Comparison of ENCODE assay signal across 8 cellular contexts in genomic region chr6:33579828-33580714, GRCh38. TPM values are rescaled to one million over a fixed set of nuclear protein-coding genes. Genes with fewer than 3 reads are reported as not detected.
DNase-seq lines count a peak whose midpoint lies in the region; ATAC-seq and TF ChIP-seq lines count a peak whose summit lies in the region.

Gene BAK1, minus strand, starts transcription at chr6:33580276. Its CDS starts 2,672 bp downstream, at chr6:33577604.

- H3K4me3 ChIP-seq in AG10803 (ENCODE audit: low read length), result peak within 1 kb of the TSS; percentile 90

- TF ChIP-seq CTCF in AG10803 (conservative IDR thresholded peaks at IDR 0.05; ENCODE audit: low read length), result peak; percentile 59

- peak; percentile 79 for ATAC-seq in GM19025 (IDR thresholded peaks at IDR 0.05; ENCODE audit: low read depth, unreplicated experiment)
- peak; percentile 84 for ATAC-seq in HG03342 (IDR thresholded peaks at IDR 0.05; ENCODE audit: unreplicated experiment)

- DNase-seq in AG10803 (ENCODE audit: low read depth) (peak; percentile 86), NCI-H510A (lab: John Stamatoyannopoulos, UW) (peak; percentile 89), cerebellum (ENCODE audit: low spot score) (peak; percentile 98), kidney glomerular epithelial cell (lab: John Stamatoyannopoulos, UW) (peak; percentile 94)
- DNase-seq in activated CD4-positive, alpha-beta T cell treated with anti-CD3 and anti-CD28 coated beads for 1 hour, result peak; percentile 70
- peak; percentile 76 to 81 for DNase-seq in stimulated activated CD4-positive, alpha-beta T cell treated with anti-CD3 and anti-CD28 coated beads, Interleukin-15, amount 100 ng/mL, for 48 hours (ENCODE audit: low read depth in 2 of 2)

RNA-seq across cellular contexts. Expression of gene BAK1, which starts in this region (rescaled TPM):
- 4.8 TPM for total RNA-seq in cerebellum

Comparison
In these comparisons a context has a peak if more than half of its experiments do, and no peak if none do; other contexts are left out.
1. Peak in every context shown above with its lines: DNase-seq, ATAC-seq and H3K4me3 ChIP-seq.